In genomic region chr17:77322284-77322533, GRCh38 we compare ENCODE assay signal across 1 cellular context.
TF ChIP-seq lines count a peak whose summit lies in the region.

No MANE protein-coding gene starts in this region.

TF ChIP-seq in HCT116, 20 proteins besides CTCF, POLR2A, EP300 and RAD21 (continued from another document):
- TF ChIP-seq REST (IDR thresholded peaks at IDR 0.05; ENCODE audit: low read depth), result no peak
- TF ChIP-seq ZBTB33 (IDR thresholded peaks at IDR 0.05; ENCODE audit: extremely low read depth, insufficient replicate concordance, low read length), result no peak
- no peak for TF ChIP-seq SIN3A (IDR thresholded peaks at IDR 0.05; ENCODE audit: low read depth)
TF ChIP-seq in HCT116: peak in this region for 0.
